In genomic region chr11:67606477-67607295, GRCh38 we compare ENCODE assay signal across 1 cellular context.
TF ChIP-seq lines count a peak whose summit lies in the region.

TSS of gene NDUFV1 (plus strand) at chr11:67606936. CDS start at chr11:67607005, 69 bp downstream.

TF ChIP-seq in HepG2, 621 proteins besides CTCF, POLR2A, EP300 and RAD21 (continued from another document and continues in another):
- TF ChIP-seq ARNTL (CRISPR knock-in tag; IDR thresholded peaks at IDR 0.05) (peak; percentile 76; the same call in 1 of the 2 replicates), ARID5B (CRISPR knock-in tag; IDR thresholded peaks at IDR 0.05) (peak; percentile 71), TOPORS (CRISPR knock-in tag; IDR thresholded peaks at IDR 0.05) (0 out of 2 replicates have a peak, but pooled peaks have one; percentile 40), SMAD3 (CRISPR knock-in tag; IDR thresholded peaks at IDR 0.05) (peak; percentile 44; the same call in 1 of the 2 replicates), E2F5 (CRISPR knock-in tag; conservative IDR thresholded peaks at IDR 0.05) (0 out of 2 replicates have a peak, but pooled peaks have one; percentile 16), ATF7-NPFF (CRISPR knock-in tag; IDR thresholded peaks at IDR 0.05; ENCODE audit: low read depth) (0 out of 2 replicates have a peak, but pooled peaks have one; percentile 28), CEBPG (CRISPR knock-in tag; IDR thresholded peaks at IDR 0.05) (peak; percentile 29; the same call in 1 of the 2 replicates), ZNF589 (CRISPR knock-in tag; conservative IDR thresholded peaks at IDR 0.05) (no peak), MYPOP (CRISPR knock-in tag; IDR thresholded peaks at IDR 0.05) (peak; percentile 96), GTF3A (CRISPR knock-in tag; conservative IDR thresholded peaks at IDR 0.05) (0 out of 2 replicates have a peak, but pooled peaks have one; percentile 88), TEAD3 (CRISPR knock-in tag; optimal IDR thresholded peaks at IDR 0.05; ENCODE audit: borderline replicate concordance) (peak; percentile 81), ZNF737 (CRISPR knock-in tag; IDR thresholded peaks at IDR 0.05; ENCODE audit: borderline replicate concordance) (no peak), CEBPZ (IDR thresholded peaks at IDR 0.05; ENCODE audit: low read length) (no peak), USF2 (IDR thresholded peaks at IDR 0.05; ENCODE audit: low read depth, low read length) (0 out of 2 replicates have a peak, but pooled peaks have one; percentile 9), USF2 (CRISPR knock-in tag; IDR thresholded peaks at IDR 0.05; ENCODE audit: borderline replicate concordance) (peak; percentile 50; the same call in 1 of the 2 replicates), ZBTB20 (CRISPR knock-in tag; IDR thresholded peaks at IDR 0.05; ENCODE audit: borderline replicate concordance, low read depth) (no peak), HMGXB4 (CRISPR knock-in tag; IDR thresholded peaks at IDR 0.05; ENCODE audit: borderline replicate concordance in 1 of 2, low read depth in 1 of 2) (peak; percentile 87 to 92), NR2F6 (IDR thresholded peaks at IDR 0.05) (no peak), NR2F6 (CRISPR knock-in tag; IDR thresholded peaks at IDR 0.05) (peak; percentile 66; the same call in 1 of the 2 replicates), ZSCAN25 (CRISPR knock-in tag; IDR thresholded peaks at IDR 0.05) (peak; percentile 45; the same call in 1 of the 2 replicates), HDAC1 (CRISPR knock-in tag; IDR thresholded peaks at IDR 0.05) (peak; percentile 92), ZNF20 (CRISPR knock-in tag; IDR thresholded peaks at IDR 0.05) (no peak), SALL2 (CRISPR knock-in tag; IDR thresholded peaks at IDR 0.05) (peak; percentile 66), BCL3 (CRISPR knock-in tag; IDR thresholded peaks at IDR 0.05) (0 out of 2 replicates have a peak, but pooled peaks have one; percentile 26), AGO2 (optimal IDR thresholded peaks at IDR 0.05; ENCODE audit: low read depth, low read length) (peak; percentile 53), ZNF337 (CRISPR knock-in tag; IDR thresholded peaks at IDR 0.05; ENCODE audit: borderline replicate concordance, low read depth) (0 out of 2 replicates have a peak, but pooled peaks have one; percentile 70)
- TF ChIP-seq, protein P1, sequence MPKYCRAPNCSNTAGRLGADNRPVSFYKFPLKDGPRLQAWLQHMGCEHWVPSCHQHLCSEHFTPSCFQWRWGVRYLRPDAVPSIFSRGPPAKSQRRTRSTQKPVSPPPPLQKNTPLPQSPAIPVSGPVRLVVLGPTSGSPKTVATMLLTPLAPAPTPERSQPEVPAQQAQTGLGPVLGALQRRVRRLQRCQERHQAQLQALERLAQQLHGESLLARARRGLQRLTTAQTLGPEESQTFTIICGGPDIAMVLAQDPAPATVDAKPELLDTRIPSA (CRISPR knock-in tag; IDR thresholded peaks at IDR 0.05; ENCODE audit: borderline replicate concordance), result peak; percentile 78; the same call in 1 of the 2 replicates
- TF ChIP-seq, protein P2, sequence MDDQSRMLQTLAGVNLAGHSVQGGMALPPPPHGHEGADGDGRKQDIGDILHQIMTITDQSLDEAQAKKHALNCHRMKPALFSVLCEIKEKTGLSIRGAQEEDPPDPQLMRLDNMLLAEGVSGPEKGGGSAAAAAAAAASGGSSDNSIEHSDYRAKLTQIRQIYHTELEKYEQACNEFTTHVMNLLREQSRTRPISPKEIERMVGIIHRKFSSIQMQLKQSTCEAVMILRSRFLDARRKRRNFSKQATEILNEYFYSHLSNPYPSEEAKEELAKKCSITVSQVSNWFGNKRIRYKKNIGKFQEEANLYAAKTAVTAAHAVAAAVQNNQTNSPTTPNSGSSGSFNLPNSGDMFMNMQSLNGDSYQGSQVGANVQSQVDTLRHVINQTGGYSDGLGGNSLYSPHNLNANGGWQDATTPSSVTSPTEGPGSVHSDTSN (CRISPR knock-in tag; IDR thresholded peaks at IDR 0.05; ENCODE audit: borderline replicate concordance), result 0 out of 2 replicates have a peak, but pooled peaks have one; percentile 28
- TF ChIP-seq, protein P3, sequence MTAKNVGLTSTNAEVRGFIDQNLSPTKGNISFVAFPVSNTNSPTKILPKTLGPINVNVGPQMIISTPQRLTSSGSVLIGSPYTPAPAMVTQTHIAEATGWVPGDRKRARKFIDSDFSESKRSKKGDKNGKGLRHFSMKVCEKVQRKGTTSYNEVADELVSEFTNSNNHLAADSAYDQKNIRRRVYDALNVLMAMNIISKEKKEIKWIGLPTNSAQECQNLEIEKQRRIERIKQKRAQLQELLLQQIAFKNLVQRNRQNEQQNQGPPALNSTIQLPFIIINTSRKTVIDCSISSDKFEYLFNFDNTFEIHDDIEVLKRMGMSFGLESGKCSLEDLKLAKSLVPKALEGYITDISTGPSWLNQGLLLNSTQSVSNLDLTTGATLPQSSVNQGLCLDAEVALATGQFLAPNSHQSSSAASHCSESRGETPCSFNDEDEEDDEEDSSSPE (CRISPR knock-in tag; IDR thresholded peaks at IDR 0.05), result peak; percentile 81
- TF ChIP-seq, protein P4, sequence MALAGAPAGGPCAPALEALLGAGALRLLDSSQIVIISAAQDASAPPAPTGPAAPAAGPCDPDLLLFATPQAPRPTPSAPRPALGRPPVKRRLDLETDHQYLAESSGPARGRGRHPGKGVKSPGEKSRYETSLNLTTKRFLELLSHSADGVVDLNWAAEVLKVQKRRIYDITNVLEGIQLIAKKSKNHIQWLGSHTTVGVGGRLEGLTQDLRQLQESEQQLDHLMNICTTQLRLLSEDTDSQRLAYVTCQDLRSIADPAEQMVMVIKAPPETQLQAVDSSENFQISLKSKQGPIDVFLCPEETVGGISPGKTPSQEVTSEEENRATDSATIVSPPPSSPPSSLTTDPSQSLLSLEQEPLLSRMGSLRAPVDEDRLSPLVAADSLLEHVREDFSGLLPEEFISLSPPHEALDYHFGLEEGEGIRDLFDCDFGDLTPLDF (CRISPR knock-in tag; IDR thresholded peaks at IDR 0.05), result peak; percentile 70; the same call in 1 of the 2 replicates
- TF ChIP-seq, protein P5, sequence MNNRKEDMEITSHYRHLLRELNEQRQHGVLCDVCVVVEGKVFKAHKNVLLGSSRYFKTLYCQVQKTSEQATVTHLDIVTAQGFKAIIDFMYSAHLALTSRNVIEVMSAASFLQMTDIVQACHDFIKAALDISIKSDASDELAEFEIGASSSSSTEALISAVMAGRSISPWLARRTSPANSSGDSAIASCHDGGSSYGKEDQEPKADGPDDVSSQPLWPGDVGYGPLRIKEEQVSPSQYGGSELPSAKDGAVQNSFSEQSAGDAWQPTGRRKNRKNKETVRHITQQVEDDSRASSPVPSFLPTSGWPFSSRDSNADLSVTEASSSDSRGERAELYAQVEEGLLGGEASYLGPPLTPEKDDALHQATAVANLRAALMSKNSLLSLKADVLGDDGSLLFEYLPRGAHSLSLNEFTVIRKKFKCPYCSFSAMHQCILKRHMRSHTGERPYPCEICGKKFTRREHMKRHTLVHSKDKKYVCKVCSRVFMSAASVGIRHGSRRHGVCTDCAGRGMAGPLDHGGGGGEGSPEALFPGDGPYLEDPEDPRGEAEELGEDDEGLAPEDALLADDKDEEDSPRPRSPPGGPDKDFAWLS (CRISPR knock-in tag; IDR thresholded peaks at IDR 0.05; ENCODE audit: borderline replicate concordance), result no peak
- TF ChIP-seq, protein P6, sequence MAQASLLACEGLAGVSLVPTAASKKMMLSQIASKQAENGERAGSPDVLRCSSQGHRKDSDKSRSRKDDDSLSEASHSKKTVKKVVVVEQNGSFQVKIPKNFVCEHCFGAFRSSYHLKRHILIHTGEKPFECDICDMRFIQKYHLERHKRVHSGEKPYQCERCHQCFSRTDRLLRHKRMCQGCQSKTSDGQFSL (CRISPR knock-in tag; IDR thresholded peaks at IDR 0.05), result 0 out of 2 replicates have a peak, but pooled peaks have one; percentile 64
